In the genomic region with DNA sequence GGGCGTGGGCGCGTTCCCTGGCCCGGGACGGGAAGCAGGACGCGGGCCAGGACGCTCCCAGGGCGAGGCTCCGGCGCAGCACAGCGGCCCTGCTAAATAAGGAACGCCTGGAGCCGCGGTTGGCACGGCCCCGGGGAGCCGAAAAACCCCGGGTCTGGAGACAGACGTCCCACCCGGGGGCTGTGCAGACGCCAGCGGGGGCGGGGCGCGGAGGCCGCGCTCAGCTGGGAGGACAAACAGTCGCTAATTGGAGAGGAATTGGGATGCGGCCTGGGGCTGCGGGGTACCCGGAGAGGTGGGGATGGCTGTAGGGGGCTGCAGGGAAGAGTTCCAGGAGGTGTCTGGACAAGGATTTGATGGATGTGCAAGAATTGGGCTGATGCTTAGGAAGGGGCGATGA, we compare ENCODE assay signal across 8 cellular contexts. TPM values are rescaled to one million over a fixed set of nuclear protein-coding genes. Genes with fewer than 3 reads are reported as not detected.
DNase-seq lines count a peak whose midpoint lies in the region; FAIRE-seq and TF ChIP-seq lines count a peak whose summit lies in the region.
"Not testable (repeated sequence)": the region's sequence is repeated elsewhere in the genome, so short reads cannot be mapped to it uniquely, and the experiment has no call there.

No MANE protein-coding gene starts in this region.

- H3K79me2 ChIP-seq in keratinocyte (ENCODE audit: control insufficient read depth, insufficient read depth, low read length): not testable (repeated sequence)

- not testable (repeated sequence) for H3K27me3 ChIP-seq in BE2C; dorsolateral prefrontal cortex; keratinocyte (ENCODE audit: control insufficient read depth, extremely low read depth, insufficient read depth, low read length)

- H3K27ac Mint-ChIP-seq in progenitor cell of endocrine pancreas: not testable (repeated sequence)

- not testable (repeated sequence) for H3K36me3 Mint-ChIP-seq in progenitor cell of endocrine pancreas (ENCODE audit: insufficient read depth)

- H3K4me3 Mint-ChIP-seq in progenitor cell of endocrine pancreas (ENCODE audit: low read depth): peak overlapping the region; percentile 69

- H3K9me1 ChIP-seq in keratinocyte (ENCODE audit: control insufficient read depth, extremely low read depth, insufficient read depth, low read length): not testable (repeated sequence)

- H3K9me3 Mint-ChIP-seq in progenitor cell of endocrine pancreas (ENCODE audit: low read depth): not testable (repeated sequence)

- intact Hi-C loops in dorsolateral prefrontal cortex (cut with DNase I): not testable (repeated sequence)

- not testable (repeated sequence) for TF ChIP-seq CTCF in BE2C (IDR thresholded peaks at IDR 0.05; ENCODE audit: low read depth, low read length); LNCaP clone FGC (IDR thresholded peaks at IDR 0.05; ENCODE audit: control insufficient read depth, extremely low read depth, insufficient read depth); dorsolateral prefrontal cortex (IDR thresholded peaks at IDR 0.05 in 54 of 56, conservative IDR thresholded peaks at IDR 0.05 in 2 of 56; ENCODE audit: low read depth in 1 of 56, partially characterized antibody in 56 of 56); keratinocyte (optimal IDR thresholded peaks at IDR 0.05 in 1 of 3, IDR thresholded peaks at IDR 0.05 in 1 of 3, conservative IDR thresholded peaks at IDR 0.05 in 1 of 3; ENCODE audit: extremely low read depth in 1 of 3, insufficient read depth in 2 of 3, low read length in 3 of 3); progenitor cell of endocrine pancreas (IDR thresholded peaks at IDR 0.05; ENCODE audit: unreplicated experiment)

- dilution Hi-C loops in keratinocyte (cut with MboI; ENCODE audit: extremely low pct_ligation_motif_present, low sequenced_read_pairs): not testable (repeated sequence)

- not testable (repeated sequence) for H2AFZ ChIP-seq in keratinocyte (ENCODE audit: control insufficient read depth, low read length)

- not testable (repeated sequence) for H3K4me2 ChIP-seq in keratinocyte (ENCODE audit: control insufficient read depth, extremely low read depth, insufficient read depth, low read depth, low read length)

- FAIRE-seq in keratinocyte (lab: Jason Lieb, UNC): not testable (repeated sequence)

- DNase-seq in BE2C (peak; percentile 62), activated gamma-delta T cell treated with Interleukin-2 at 50 U/mL for 16 hours (peak; percentile 36), dorsolateral prefrontal cortex (peak in 9 of 10 donors; percentile 33 to 83 (median 54)), progenitor cell of endocrine pancreas (ENCODE audit: low spot score, unreplicated experiment) (peak; percentile 56)
- DNase-seq in LNCaP clone FGC (ENCODE audit: low read depth); keratinocyte (ENCODE audit: low read depth, low spot score): not testable (repeated sequence)
- peak; percentile 11 to 25 for DNase-seq in activated CD4-positive, alpha-beta T cell treated with anti-CD3 and anti-CD28 coated beads for 24 hours (ENCODE audit: low read depth in 2 of 2)
- peak; percentile 33 for DNase-seq in stimulated activated CD8-positive, alpha-beta memory T cell treated with anti-CD3 and anti-CD28 coated beads, Interleukin-4, amount 100 ng/mL, for 24 hours (ENCODE audit: low read depth)

- H3K4me1 Mint-ChIP-seq in progenitor cell of endocrine pancreas (ENCODE audit: low read depth): not testable (repeated sequence)

- not testable (repeated sequence) for H4K20me1 ChIP-seq in keratinocyte (ENCODE audit: control insufficient read depth, extremely low read depth, insufficient read depth, low read length)

- H3K4me1 ChIP-seq in BE2C; keratinocyte (ENCODE audit: control insufficient read depth, extremely low read depth, insufficient read depth, low read length): not testable (repeated sequence)

- H3K9ac ChIP-seq in keratinocyte (ENCODE audit: control insufficient read depth, extremely low read depth, insufficient read depth, low read length): peak overlapping the region; percentile 9

- H3K36me3 ChIP-seq in BE2C; keratinocyte (ENCODE audit: control insufficient read depth in 2 of 2, extremely low read depth in 1 of 2, insufficient read depth in 2 of 2, low read length in 2 of 2): not testable (repeated sequence)

- not testable (repeated sequence) for H3K9me3 ChIP-seq in BE2C; keratinocyte (ENCODE audit: control insufficient read depth, low read depth, low read length)

- H3K4me3 ChIP-seq in BE2C (ENCODE audit: low read depth, low read length) (peak overlapping the region; percentile 46), LNCaP clone FGC (ENCODE audit: low read depth, low read length) (peak overlapping the region; percentile 43), dorsolateral prefrontal cortex (peak overlapping the region in 58 of 59 donors; percentile 19 to 81 (median 62)), keratinocyte (ENCODE audit: control insufficient read depth in 2 of 3, extremely low read depth in 1 of 3, insufficient read depth in 2 of 3, low read depth in 1 of 3, low read length in 3 of 3) (peak overlapping the region in 2 of 3 experiments; percentile 33 to 35)

- peak overlapping the region in 34 of 59 donors; percentile 43 to 90 (median 69) for H3K27ac ChIP-seq in dorsolateral prefrontal cortex
- H3K27ac ChIP-seq in keratinocyte (ENCODE audit: control insufficient read depth, insufficient read depth, low read length): not testable (repeated sequence)

- H3K27me3 Mint-ChIP-seq in progenitor cell of endocrine pancreas: not testable (repeated sequence)

RNA-seq across cellular contexts. Expression of gene NPIPA1, which starts 25.3 kb away (rescaled TPM):
- polyA plus RNA-seq in BE2C (2012; ENCODE audit: insufficient read depth, insufficient read length, low read depth): 190 TPM
- total RNA-seq in dorsolateral prefrontal cortex (100 to 1,000 TPM; 166 to 555 (median 298) TPM), progenitor cell of endocrine pancreas (208 and 215 TPM in 2 replicates)
- polyA plus RNA-seq in keratinocyte: 37.2 to 46.0 TPM (median 41.6 TPM) in 3 replicates
- 21.1 TPM for polyA plus RNA-seq in keratinocyte (2011; ENCODE audit: low read depth)
- 21.4 and 23.1 TPM in 2 replicates for polyA plus RNA-seq in keratinocyte (2011; cell fraction: cytosol; rRNA removed)
- 175 and 195 TPM in 2 replicates for polyA plus RNA-seq in keratinocyte (2011; cell fraction: nucleus; rRNA removed)
- 35.5 and 58.8 TPM in 2 replicates for polyA plus RNA-seq in keratinocyte (2012; ENCODE audit: low replicate concordance)
- polyA minus RNA-seq in keratinocyte: 14.6 to 33.8 TPM (median 17.6 TPM) in 3 replicates
- 18.4 TPM for polyA minus RNA-seq in keratinocyte (2011; cell fraction: cytosol; rRNA and poly(A)+ RNA removed)
- 46.1 and 54.2 TPM in 2 replicates for polyA minus RNA-seq in keratinocyte (2011; cell fraction: nucleus; rRNA and poly(A)+ RNA removed)
